ENCODE assay signal across 11 cellular contexts in genomic region chr2:69720404-69720803, GRCh38. TPM values are rescaled to one million over a fixed set of nuclear protein-coding genes. Genes with fewer than 3 reads are reported as not detected.
DNase-seq lines count a peak whose midpoint lies in the region; ATAC-seq and TF ChIP-seq lines count a peak whose summit lies in the region.
"Had no signal": no experiment of that assay in that cellular context is flagged by ENCODE, and none has a peak within 500 bp of the region (broad histone marks: within the 10 kb centered on the region; RNA-seq: fewer than 3 reads in every experiment).

No MANE protein-coding gene starts in this region.

- H3K9me3 Mint-ChIP-seq in naive thymus-derived CD8-positive, alpha-beta T cell: no peaks in the 10 kb centered on the region

- DNase-seq in AG08395 (ENCODE audit: low spot score) (peak; percentile 9), SKM-1 (lab: John Stamatoyannopoulos, UW; ENCODE audit: unreplicated experiment) (peak; percentile 25), foreskin keratinocyte (no peak), Ammon's horn (ENCODE audit: low spot score) (no peak), psoas muscle (no peak), NCI-H2107 (lab: John Stamatoyannopoulos, UW) (no peak)
- no peak for DNase-seq in naive thymus-derived CD8-positive, alpha-beta T cell
- DNase-seq: NCI-H2171 treated with DMSO at 0.1 percent for 48 hours; stimulated activated CD4-positive, alpha-beta T cell treated with anti-CD3 and anti-CD28 coated beads, Interleukin-4, amount 100 ng/mL, for 24 hours; testis had no signal

- TF ChIP-seq CTCF in GM12875 (IDR thresholded peaks at IDR 0.05; ENCODE audit: borderline replicate concordance, insufficient read depth, low read depth, low read length) (0 out of 2 replicates have a peak, but pooled peaks have one; percentile 17), foreskin keratinocyte (conservative IDR thresholded peaks at IDR 0.05) (peak; percentile 50), psoas muscle (IDR thresholded peaks at IDR 0.05) (no peak)

- H3K36me3 Mint-ChIP-seq in naive thymus-derived CD8-positive, alpha-beta T cell: no peaks in the 10 kb centered on the region

- no peak overlapping the region for H3K27ac ChIP-seq in foreskin keratinocyte
- H3K27ac ChIP-seq in psoas muscle: no peak overlapping the region
- H3K27ac ChIP-seq: testis had no signal

- no peaks in the 10 kb centered on the region for H3K4me1 ChIP-seq in foreskin keratinocyte
- no peaks in the 10 kb centered on the region for H3K4me1 ChIP-seq in psoas muscle

- H3K4me3 ChIP-seq in GM12875 (ENCODE audit: low read depth, low read length) (no peak overlapping the region), psoas muscle (no peak overlapping the region)
- H3K4me3 ChIP-seq: testis had no signal

- no peaks in the 10 kb centered on the region for H3K36me3 ChIP-seq in psoas muscle (ENCODE audit: insufficient read depth in 1 of 2, low read depth in 1 of 2)

- 56 to 66% (median 65%) methylated on average over 1 of the region's 1 CpG for WGBS in psoas muscle, 3 donors

- POLR2A ChIA-PET in naive thymus-derived CD8-positive, alpha-beta T cell (lab: Charles Lee): no interaction called here

- no peak overlapping the region for H3K4me3 Mint-ChIP-seq in naive thymus-derived CD8-positive, alpha-beta T cell

- ATAC-seq in foreskin keratinocyte (no peak), psoas muscle (no peak)
- no peak for ATAC-seq in naive thymus-derived CD8-positive, alpha-beta T cell

- H3K27ac Mint-ChIP-seq in naive thymus-derived CD8-positive, alpha-beta T cell: no peak overlapping the region

- H3K9me3 ChIP-seq in psoas muscle: no peaks in the 10 kb centered on the region
- H3K9me3 ChIP-seq: testis had no signal

- H3K27me3 ChIP-seq in foreskin keratinocyte: no peaks in the 10 kb centered on the region
- no peaks in the 10 kb centered on the region for H3K27me3 ChIP-seq in psoas muscle (ENCODE audit: insufficient read depth in 3 of 3, low read length in 2 of 3)
- H3K27me3 ChIP-seq: testis had no signal

- H3K4me1 Mint-ChIP-seq in naive thymus-derived CD8-positive, alpha-beta T cell: peaks cover 6 to 9% (median 7%) of the 10 kb centered on the region in 4 donors

- intact Hi-C loops in psoas muscle (cut with DNase I): no loop called here

- H3K27me3 Mint-ChIP-seq in naive thymus-derived CD8-positive, alpha-beta T cell: no peaks in the 10 kb centered on the region

RNA-seq across cellular contexts. Expression of gene ANXA4, which starts 21.5 kb away (rescaled TPM):
- total RNA-seq in foreskin keratinocyte (46.2 and 53.4 TPM in 2 replicates), psoas muscle (10 to 100 TPM; 19.4 to 29.0 (median 23.4) TPM)
- polyA plus RNA-seq in foreskin keratinocyte (91.1 and 95.1 TPM in 2 replicates), psoas muscle (10 to 100 TPM; 13.2 to 17.0 (median 13.2) TPM)
- total RNA-seq in naive thymus-derived CD8-positive, alpha-beta T cell: 10 to 100 TPM in 1 of 2 experiments, 1 to 10 TPM in 1; 8.0 to 10.0 TPM
- 10 to 100 TPM in 1 of 3 donors, 1 to 10 TPM in 2; 2.9 to 15.8 (median 3.8) TPM for polyA plus RNA-seq in naive thymus-derived CD8-positive, alpha-beta T cell

Comparison
In these comparisons a context has a peak if more than half of its experiments do, and no peak if none do; other contexts are left out.
1. DNase-seq: peak in AG08395 (single experiment) and SKM-1 (single experiment); none in foreskin keratinocyte (0 of 2), Ammon's horn (single experiment), naive thymus-derived CD8-positive, alpha-beta T cell (0 of 10), psoas muscle (0 of 2) and NCI-H2107 (single experiment).